ENCODE assay signal across 1 cellular context in the genomic region with DNA sequence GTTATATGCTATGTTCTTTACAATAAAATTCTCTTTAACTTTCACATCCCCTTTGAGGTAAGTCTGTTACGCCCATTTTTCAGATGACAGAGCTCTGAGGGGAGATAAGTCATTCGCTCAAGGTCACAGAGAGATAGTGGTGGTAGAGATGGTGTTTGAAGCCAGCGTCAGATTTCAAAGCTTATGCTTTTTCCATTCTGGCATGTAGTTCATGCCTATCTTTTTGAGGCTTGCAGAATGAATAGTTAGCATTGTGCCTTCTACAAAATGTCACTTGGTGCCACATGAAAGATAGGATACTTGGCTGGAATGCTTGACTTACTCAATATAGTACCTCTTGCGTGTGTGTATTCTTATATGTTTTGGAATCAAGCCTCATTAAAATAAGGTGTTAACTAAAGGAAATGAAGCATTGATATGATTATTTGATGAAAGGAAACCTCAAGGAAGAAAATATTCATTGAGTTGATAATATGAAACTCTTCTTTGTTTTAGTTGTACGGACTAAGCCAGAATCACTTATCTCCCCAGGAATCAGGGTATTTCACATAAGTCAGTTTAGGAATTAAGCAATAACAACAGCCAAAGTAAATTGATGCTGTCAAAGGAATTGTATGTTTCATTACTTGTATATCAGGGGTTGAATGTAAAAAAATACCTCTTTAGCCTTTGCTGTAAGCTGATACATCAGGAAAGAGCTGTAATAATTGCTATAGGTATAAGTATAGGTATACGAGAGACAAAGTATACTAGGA.
A peak's percentile ranks its signal among the peaks of the same experiment; 100 is the strongest.
TF ChIP-seq lines count a peak whose summit lies in the region.

No MANE protein-coding gene starts in this region.

TF ChIP-seq in HepG2, 621 proteins besides CTCF, POLR2A, EP300 and RAD21 (continued from another document and continues in another):
- TF ChIP-seq, protein P1, sequence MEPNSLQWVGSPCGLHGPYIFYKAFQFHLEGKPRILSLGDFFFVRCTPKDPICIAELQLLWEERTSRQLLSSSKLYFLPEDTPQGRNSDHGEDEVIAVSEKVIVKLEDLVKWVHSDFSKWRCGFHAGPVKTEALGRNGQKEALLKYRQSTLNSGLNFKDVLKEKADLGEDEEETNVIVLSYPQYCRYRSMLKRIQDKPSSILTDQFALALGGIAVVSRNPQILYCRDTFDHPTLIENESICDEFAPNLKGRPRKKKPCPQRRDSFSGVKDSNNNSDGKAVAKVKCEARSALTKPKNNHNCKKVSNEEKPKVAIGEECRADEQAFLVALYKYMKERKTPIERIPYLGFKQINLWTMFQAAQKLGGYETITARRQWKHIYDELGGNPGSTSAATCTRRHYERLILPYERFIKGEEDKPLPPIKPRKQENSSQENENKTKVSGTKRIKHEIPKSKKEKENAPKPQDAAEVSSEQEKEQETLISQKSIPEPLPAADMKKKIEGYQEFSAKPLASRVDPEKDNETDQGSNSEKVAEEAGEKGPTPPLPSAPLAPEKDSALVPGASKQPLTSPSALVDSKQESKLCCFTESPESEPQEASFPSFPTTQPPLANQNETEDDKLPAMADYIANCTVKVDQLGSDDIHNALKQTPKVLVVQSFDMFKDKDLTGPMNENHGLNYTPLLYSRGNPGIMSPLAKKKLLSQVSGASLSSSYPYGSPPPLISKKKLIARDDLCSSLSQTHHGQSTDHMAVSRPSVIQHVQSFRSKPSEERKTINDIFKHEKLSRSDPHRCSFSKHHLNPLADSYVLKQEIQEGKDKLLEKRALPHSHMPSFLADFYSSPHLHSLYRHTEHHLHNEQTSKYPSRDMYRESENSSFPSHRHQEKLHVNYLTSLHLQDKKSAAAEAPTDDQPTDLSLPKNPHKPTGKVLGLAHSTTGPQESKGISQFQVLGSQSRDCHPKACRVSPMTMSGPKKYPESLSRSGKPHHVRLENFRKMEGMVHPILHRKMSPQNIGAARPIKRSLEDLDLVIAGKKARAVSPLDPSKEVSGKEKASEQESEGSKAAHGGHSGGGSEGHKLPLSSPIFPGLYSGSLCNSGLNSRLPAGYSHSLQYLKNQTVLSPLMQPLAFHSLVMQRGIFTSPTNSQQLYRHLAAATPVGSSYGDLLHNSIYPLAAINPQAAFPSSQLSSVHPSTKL (CRISPR knock-in tag; IDR thresholded peaks at IDR 0.05) = peak; percentile 95
- TF ChIP-seq ARNTL (CRISPR knock-in tag; IDR thresholded peaks at IDR 0.05) (no peak), HES4 (CRISPR knock-in tag; IDR thresholded peaks at IDR 0.05; ENCODE audit: borderline replicate concordance) (no peak), TMF1 (CRISPR knock-in tag; IDR thresholded peaks at IDR 0.05; ENCODE audit: low read depth) (no peak), NR2F6 (IDR thresholded peaks at IDR 0.05) (peak; percentile 42; the same call in 1 of the 2 replicates), NR2F6 (CRISPR knock-in tag; IDR thresholded peaks at IDR 0.05) (peak; percentile 71), ZNF773 (CRISPR knock-in tag; IDR thresholded peaks at IDR 0.05; ENCODE audit: borderline replicate concordance) (no peak), KDM2A (CRISPR knock-in tag; IDR thresholded peaks at IDR 0.05; ENCODE audit: borderline replicate concordance, low read depth) (no peak), ZNF430 (CRISPR knock-in tag; IDR thresholded peaks at IDR 0.05) (no peak), MBD4 (IDR thresholded peaks at IDR 0.05; ENCODE audit: borderline replicate concordance, low read length) (no peak), TEAD3 (CRISPR knock-in tag; optimal IDR thresholded peaks at IDR 0.05; ENCODE audit: borderline replicate concordance) (peak; percentile 94), SMAD9 (CRISPR knock-in tag; IDR thresholded peaks at IDR 0.05) (no peak), KLF6 (CRISPR knock-in tag; IDR thresholded peaks at IDR 0.05) (no peak), TSC22D2 (CRISPR knock-in tag; IDR thresholded peaks at IDR 0.05; ENCODE audit: borderline replicate concordance) (no peak), ZFAT (CRISPR knock-in tag; conservative IDR thresholded peaks at IDR 0.05) (no peak), ZSCAN31 (CRISPR knock-in tag; IDR thresholded peaks at IDR 0.05; ENCODE audit: low read depth) (no peak), FOXA1 (IDR thresholded peaks at IDR 0.05) (no peak), FOXA1 (CRISPR knock-in tag; IDR thresholded peaks at IDR 0.05) (peak; percentile 47), ZNF510 (CRISPR knock-in tag; IDR thresholded peaks at IDR 0.05; ENCODE audit: low read depth) (no peak), ATF1 (CRISPR knock-in tag; IDR thresholded peaks at IDR 0.05) (no peak), DR1 (CRISPR knock-in tag; IDR thresholded peaks at IDR 0.05) (no peak), MEF2D (CRISPR knock-in tag; IDR thresholded peaks at IDR 0.05) (peak; percentile 49; the same call in 1 of the 2 replicates), ZNF3 (CRISPR knock-in tag; IDR thresholded peaks at IDR 0.05) (peak; percentile 75), GABPA (IDR thresholded peaks at IDR 0.05; ENCODE audit: low read depth, low read length) (no peak), GABPA (CRISPR knock-in tag; IDR thresholded peaks at IDR 0.05; ENCODE audit: low read depth) (no peak), ZFP36L1 (CRISPR knock-in tag; IDR thresholded peaks at IDR 0.05) (no peak), MEIS1 (CRISPR knock-in tag; IDR thresholded peaks at IDR 0.05; ENCODE audit: borderline replicate concordance) (no peak), YY1 (IDR thresholded peaks at IDR 0.05; ENCODE audit: insufficient read depth, insufficient replicate concordance, low read depth, low read length) (no peak), ZNF660 (CRISPR knock-in tag; IDR thresholded peaks at IDR 0.05; ENCODE audit: borderline replicate concordance, low read depth) (no peak), NFKB2 (CRISPR knock-in tag; IDR thresholded peaks at IDR 0.05; ENCODE audit: borderline replicate concordance) (no peak), HOXA9 (CRISPR knock-in tag; IDR thresholded peaks at IDR 0.05; ENCODE audit: borderline replicate concordance) (no peak)
- TF ChIP-seq, protein P2, sequence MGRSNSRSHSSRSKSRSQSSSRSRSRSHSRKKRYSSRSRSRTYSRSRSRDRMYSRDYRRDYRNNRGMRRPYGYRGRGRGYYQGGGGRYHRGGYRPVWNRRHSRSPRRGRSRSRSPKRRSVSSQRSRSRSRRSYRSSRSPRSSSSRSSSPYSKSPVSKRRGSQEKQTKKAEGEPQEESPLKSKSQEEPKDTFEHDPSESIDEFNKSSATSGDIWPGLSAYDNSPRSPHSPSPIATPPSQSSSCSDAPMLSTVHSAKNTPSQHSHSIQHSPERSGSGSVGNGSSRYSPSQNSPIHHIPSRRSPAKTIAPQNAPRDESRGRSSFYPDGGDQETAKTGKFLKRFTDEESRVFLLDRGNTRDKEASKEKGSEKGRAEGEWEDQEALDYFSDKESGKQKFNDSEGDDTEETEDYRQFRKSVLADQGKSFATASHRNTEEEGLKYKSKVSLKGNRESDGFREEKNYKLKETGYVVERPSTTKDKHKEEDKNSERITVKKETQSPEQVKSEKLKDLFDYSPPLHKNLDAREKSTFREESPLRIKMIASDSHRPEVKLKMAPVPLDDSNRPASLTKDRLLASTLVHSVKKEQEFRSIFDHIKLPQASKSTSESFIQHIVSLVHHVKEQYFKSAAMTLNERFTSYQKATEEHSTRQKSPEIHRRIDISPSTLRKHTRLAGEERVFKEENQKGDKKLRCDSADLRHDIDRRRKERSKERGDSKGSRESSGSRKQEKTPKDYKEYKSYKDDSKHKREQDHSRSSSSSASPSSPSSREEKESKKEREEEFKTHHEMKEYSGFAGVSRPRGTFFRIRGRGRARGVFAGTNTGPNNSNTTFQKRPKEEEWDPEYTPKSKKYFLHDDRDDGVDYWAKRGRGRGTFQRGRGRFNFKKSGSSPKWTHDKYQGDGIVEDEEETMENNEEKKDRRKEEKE (IDR thresholded peaks at IDR 0.05) = no peak
- TF ChIP-seq, protein P3, sequence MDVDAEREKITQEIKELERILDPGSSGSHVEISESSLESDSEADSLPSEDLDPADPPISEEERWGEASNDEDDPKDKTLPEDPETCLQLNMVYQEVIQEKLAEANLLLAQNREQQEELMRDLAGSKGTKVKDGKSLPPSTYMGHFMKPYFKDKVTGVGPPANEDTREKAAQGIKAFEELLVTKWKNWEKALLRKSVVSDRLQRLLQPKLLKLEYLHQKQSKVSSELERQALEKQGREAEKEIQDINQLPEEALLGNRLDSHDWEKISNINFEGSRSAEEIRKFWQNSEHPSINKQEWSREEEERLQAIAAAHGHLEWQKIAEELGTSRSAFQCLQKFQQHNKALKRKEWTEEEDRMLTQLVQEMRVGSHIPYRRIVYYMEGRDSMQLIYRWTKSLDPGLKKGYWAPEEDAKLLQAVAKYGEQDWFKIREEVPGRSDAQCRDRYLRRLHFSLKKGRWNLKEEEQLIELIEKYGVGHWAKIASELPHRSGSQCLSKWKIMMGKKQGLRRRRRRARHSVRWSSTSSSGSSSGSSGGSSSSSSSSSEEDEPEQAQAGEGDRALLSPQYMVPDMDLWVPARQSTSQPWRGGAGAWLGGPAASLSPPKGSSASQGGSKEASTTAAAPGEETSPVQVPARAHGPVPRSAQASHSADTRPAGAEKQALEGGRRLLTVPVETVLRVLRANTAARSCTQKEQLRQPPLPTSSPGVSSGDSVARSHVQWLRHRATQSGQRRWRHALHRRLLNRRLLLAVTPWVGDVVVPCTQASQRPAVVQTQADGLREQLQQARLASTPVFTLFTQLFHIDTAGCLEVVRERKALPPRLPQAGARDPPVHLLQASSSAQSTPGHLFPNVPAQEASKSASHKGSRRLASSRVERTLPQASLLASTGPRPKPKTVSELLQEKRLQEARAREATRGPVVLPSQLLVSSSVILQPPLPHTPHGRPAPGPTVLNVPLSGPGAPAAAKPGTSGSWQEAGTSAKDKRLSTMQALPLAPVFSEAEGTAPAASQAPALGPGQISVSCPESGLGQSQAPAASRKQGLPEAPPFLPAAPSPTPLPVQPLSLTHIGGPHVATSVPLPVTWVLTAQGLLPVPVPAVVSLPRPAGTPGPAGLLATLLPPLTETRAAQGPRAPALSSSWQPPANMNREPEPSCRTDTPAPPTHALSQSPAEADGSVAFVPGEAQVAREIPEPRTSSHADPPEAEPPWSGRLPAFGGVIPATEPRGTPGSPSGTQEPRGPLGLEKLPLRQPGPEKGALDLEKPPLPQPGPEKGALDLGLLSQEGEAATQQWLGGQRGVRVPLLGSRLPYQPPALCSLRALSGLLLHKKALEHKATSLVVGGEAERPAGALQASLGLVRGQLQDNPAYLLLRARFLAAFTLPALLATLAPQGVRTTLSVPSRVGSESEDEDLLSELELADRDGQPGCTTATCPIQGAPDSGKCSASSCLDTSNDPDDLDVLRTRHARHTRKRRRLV (CRISPR knock-in tag; IDR thresholded peaks at IDR 0.05) = no peak
- TF ChIP-seq, protein P4, sequence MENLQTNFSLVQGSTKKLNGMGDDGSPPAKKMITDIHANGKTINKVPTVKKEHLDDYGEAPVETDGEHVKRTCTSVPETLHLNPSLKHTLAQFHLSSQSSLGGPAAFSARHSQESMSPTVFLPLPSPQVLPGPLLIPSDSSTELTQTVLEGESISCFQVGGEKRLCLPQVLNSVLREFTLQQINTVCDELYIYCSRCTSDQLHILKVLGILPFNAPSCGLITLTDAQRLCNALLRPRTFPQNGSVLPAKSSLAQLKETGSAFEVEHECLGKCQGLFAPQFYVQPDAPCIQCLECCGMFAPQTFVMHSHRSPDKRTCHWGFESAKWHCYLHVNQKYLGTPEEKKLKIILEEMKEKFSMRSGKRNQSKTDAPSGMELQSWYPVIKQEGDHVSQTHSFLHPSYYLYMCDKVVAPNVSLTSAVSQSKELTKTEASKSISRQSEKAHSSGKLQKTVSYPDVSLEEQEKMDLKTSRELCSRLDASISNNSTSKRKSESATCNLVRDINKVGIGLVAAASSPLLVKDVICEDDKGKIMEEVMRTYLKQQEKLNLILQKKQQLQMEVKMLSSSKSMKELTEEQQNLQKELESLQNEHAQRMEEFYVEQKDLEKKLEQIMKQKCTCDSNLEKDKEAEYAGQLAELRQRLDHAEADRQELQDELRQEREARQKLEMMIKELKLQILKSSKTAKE (CRISPR knock-in tag; IDR thresholded peaks at IDR 0.05; ENCODE audit: borderline replicate concordance) = no peak
- TF ChIP-seq, protein P5, sequence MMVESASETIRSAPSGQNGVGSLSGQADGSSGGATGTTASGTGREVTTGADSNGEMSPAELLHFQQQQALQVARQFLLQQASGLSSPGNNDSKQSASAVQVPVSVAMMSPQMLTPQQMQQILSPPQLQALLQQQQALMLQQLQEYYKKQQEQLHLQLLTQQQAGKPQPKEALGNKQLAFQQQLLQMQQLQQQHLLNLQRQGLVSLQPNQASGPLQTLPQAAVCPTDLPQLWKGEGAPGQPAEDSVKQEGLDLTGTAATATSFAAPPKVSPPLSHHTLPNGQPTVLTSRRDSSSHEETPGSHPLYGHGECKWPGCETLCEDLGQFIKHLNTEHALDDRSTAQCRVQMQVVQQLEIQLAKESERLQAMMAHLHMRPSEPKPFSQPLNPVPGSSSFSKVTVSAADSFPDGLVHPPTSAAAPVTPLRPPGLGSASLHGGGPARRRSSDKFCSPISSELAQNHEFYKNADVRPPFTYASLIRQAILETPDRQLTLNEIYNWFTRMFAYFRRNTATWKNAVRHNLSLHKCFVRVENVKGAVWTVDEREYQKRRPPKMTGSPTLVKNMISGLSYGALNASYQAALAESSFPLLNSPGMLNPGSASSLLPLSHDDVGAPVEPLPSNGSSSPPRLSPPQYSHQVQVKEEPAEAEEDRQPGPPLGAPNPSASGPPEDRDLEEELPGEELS (CRISPR knock-in tag; IDR thresholded peaks at IDR 0.05) = peak; percentile 67
- TF ChIP-seq, protein P6, sequence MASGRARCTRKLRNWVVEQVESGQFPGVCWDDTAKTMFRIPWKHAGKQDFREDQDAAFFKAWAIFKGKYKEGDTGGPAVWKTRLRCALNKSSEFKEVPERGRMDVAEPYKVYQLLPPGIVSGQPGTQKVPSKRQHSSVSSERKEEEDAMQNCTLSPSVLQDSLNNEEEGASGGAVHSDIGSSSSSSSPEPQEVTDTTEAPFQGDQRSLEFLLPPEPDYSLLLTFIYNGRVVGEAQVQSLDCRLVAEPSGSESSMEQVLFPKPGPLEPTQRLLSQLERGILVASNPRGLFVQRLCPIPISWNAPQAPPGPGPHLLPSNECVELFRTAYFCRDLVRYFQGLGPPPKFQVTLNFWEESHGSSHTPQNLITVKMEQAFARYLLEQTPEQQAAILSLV (CRISPR knock-in tag; IDR thresholded peaks at IDR 0.05; ENCODE audit: borderline replicate concordance) = no peak
- TF ChIP-seq, protein P7, sequence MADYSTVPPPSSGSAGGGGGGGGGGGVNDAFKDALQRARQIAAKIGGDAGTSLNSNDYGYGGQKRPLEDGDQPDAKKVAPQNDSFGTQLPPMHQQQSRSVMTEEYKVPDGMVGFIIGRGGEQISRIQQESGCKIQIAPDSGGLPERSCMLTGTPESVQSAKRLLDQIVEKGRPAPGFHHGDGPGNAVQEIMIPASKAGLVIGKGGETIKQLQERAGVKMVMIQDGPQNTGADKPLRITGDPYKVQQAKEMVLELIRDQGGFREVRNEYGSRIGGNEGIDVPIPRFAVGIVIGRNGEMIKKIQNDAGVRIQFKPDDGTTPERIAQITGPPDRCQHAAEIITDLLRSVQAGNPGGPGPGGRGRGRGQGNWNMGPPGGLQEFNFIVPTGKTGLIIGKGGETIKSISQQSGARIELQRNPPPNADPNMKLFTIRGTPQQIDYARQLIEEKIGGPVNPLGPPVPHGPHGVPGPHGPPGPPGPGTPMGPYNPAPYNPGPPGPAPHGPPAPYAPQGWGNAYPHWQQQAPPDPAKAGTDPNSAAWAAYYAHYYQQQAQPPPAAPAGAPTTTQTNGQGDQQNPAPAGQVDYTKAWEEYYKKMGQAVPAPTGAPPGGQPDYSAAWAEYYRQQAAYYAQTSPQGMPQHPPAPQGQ (CRISPR knock-in tag; IDR thresholded peaks at IDR 0.05; ENCODE audit: borderline replicate concordance) = no peak
- TF ChIP-seq, protein P8, sequence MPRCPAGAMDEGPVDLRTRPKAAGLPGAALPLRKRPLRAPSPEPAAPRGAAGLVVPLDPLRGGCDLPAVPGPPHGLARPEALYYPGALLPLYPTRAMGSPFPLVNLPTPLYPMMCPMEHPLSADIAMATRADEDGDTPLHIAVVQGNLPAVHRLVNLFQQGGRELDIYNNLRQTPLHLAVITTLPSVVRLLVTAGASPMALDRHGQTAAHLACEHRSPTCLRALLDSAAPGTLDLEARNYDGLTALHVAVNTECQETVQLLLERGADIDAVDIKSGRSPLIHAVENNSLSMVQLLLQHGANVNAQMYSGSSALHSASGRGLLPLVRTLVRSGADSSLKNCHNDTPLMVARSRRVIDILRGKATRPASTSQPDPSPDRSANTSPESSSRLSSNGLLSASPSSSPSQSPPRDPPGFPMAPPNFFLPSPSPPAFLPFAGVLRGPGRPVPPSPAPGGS (CRISPR knock-in tag; IDR thresholded peaks at IDR 0.05) = no peak
